10 cellular contexts compared by ENCODE assay signal in the genomic region with DNA sequence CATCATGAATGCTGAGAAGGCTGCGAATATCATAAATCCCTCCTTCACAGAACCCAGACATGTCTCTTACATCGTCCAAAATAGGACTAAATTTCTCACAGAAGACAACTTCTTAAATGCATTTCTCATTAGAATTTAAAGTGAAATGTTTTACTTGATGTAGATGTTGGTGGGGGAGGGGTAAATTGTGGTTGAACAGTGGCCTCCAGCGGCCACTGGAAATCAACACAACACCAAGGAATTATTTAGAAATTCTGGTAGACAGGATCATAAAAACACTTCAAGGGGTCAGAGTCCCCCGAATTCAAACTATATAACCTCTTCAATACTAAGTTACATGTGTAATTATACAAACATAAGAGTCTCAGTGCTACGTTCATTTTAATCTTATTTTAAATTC.
DNase-seq lines count a peak whose midpoint lies in the region; ATAC-seq and TF ChIP-seq lines count a peak whose summit lies in the region.
"Had no signal": no experiment of that assay in that cellular context is flagged by ENCODE, and none has a peak within 500 bp of the region (broad histone marks: within the 10 kb centered on the region; RNA-seq: fewer than 3 reads in every experiment).

No MANE protein-coding gene starts in this region.

- H3K27ac ChIP-seq in HEK293 (ENCODE audit: extremely low read depth, low read depth, low read length) = no peak overlapping the region
- H3K27ac ChIP-seq: BLaER1 had no signal

- H3K9me3 ChIP-seq in HEK293 (ENCODE audit: control insufficient read depth, insufficient read depth, low read depth, low read length) = no peaks in the 10 kb centered on the region
- H3K9me3 ChIP-seq: BLaER1 had no signal

- H3K4me3 ChIP-seq in HEK293 (ENCODE audit: low read depth, low read length) = no peak overlapping the region
- H3K4me3 ChIP-seq: BLaER1 had no signal

- no peaks in the 10 kb centered on the region for H3K36me3 ChIP-seq in HEK293 (ENCODE audit: control insufficient read depth in 2 of 2, insufficient read depth in 1 of 2, low read length in 2 of 2)
- H3K36me3 ChIP-seq: BLaER1 had no signal

- no peak for TF ChIP-seq CTCF in HEK293 (tag by site-specific recombination; IDR thresholded peaks at IDR 0.05)

- H3K4me1 ChIP-seq in HEK293 (ENCODE audit: control insufficient read depth, insufficient read depth, low read length) = no peaks in the 10 kb centered on the region
- H3K4me1 ChIP-seq: BLaER1 had no signal

- POLR2A ChIA-PET in HEK293 (lab: Yijun Ruan, JAX) = no interaction called here

- peak; percentile 6 for DNase-seq in NCI-H1092 treated with DMSO at 0.1 percent for 48 hours (lab: John Stamatoyannopoulos, UW)
- DNase-seq in NCI-H1092 (lab: John Stamatoyannopoulos, UW) = no peak
- peak; percentile 3 for DNase-seq in NCI-H226
- peak; percentile 36 for DNase-seq in cerebellar cortex (ENCODE audit: low spot score)
- peak; percentile 60 for DNase-seq in myocyte (ENCODE audit: low read depth)
- DNase-seq in T-helper 1 cell = no peak
- DNase-seq: activated naive CD8-positive, alpha-beta T cell treated with anti-CD3 and anti-CD28 coated beads, Interleukin-2, amount 10 ng/mL, durations not matched to agents 7 days and 5 days had no signal

- ATAC-seq in HG03521 (IDR thresholded peaks at IDR 0.05; ENCODE audit: unreplicated experiment) = no peak

- CTCF ChIA-PET in HEK293 (lab: Yijun Ruan, JAX) = interaction anchor here (0.5 kb wide), 1 partner anchor 190 kb away, joined by 3 read pairs; no protein-coding TSS in a partner anchor

TF ChIP-seq in HEK293, 187 proteins besides CTCF, POLR2A, EP300 and RAD21:
- TF ChIP-seq ZNF654 (tag by site-specific recombination; IDR thresholded peaks at IDR 0.05; ENCODE audit: low read depth) (peak; percentile 55), ZNF138 (tag by site-specific recombination; IDR thresholded peaks at IDR 0.05; ENCODE audit: borderline replicate concordance) (no peak)

Comparison
In these comparisons a context has a peak if more than half of its experiments do, and no peak if none do; other contexts are left out.
1. DNase-seq: peak in NCI-H1092 treated with DMSO at 0.1 percent for 48 hours (single experiment), NCI-H226 (single experiment), cerebellar cortex (single experiment) and myocyte (single experiment); none in NCI-H1092 (single experiment) and T-helper 1 cell (0 of 5).